Comparison of ENCODE assay signal across 30 cellular contexts in genomic region chr6:140784573-140784972, GRCh38.
A peak's percentile ranks its signal among the peaks of the same experiment; 100 is the strongest.
DNase-seq lines count a peak whose midpoint lies in the region; ATAC-seq, FAIRE-seq and TF ChIP-seq lines count a peak whose summit lies in the region.
"Had no signal": no experiment of that assay in that cellular context is flagged by ENCODE, and none has a peak within 500 bp of the region (broad histone marks: within the 10 kb centered on the region; RNA-seq: fewer than 3 reads in every experiment).

No MANE protein-coding gene starts in this region.

- H3K4me1 ChIP-seq in ACC112 (ENCODE audit: control insufficient read depth, insufficient read depth, low read length, unreplicated experiment) (peaks cover 16% of the 10 kb centered on the region), endothelial cell of umbilical vein (ENCODE audit: control insufficient read depth, extremely low read depth, insufficient read depth, low read length) (no peaks in the 10 kb centered on the region)
- H3K4me1 ChIP-seq: BLaER1, gastroesophageal sphincter, lower lobe of right lung, spleen had no signal

- ATAC-seq in HG03039 (IDR thresholded peaks at IDR 0.05; ENCODE audit: unreplicated experiment): no peak
- ATAC-seq: activated T-cell treated with anti-CD3 and anti-CD28 coated beads, Interleukin-2, amount 50 U/mL, for 4 hours; gastroesophageal sphincter; lower lobe of right lung; stimulated activated naive CD8-positive, alpha-beta T cell treated with anti-CD3 and anti-CD28 coated beads, Interleukin-15, Interleukin-2, amounts not matched to agents 100 U/mL and 50 U/mL, for 24 hours had no signal

- no peak overlapping the region for H3K4me2 ChIP-seq in endothelial cell of umbilical vein (ENCODE audit: insufficient read depth, low read length)
- H3K4me2 ChIP-seq: BLaER1 had no signal

- TF ChIP-seq POLR2A in endothelial cell of umbilical vein (IDR thresholded peaks at IDR 0.05; ENCODE audit: low read depth, low read length): no peak

- no peaks in the 10 kb centered on the region for H3K27me3 ChIP-seq in ACC112 (ENCODE audit: insufficient read depth, low read length)
- no peaks in the 10 kb centered on the region for H3K27me3 ChIP-seq in endothelial cell of umbilical vein (ENCODE audit: control insufficient read depth in 2 of 2, insufficient read depth in 2 of 2, low read length in 2 of 2)
- H3K27me3 ChIP-seq: BLaER1, dorsolateral prefrontal cortex, gastroesophageal sphincter, spleen, tibial artery had no signal

- FAIRE-seq in endothelial cell of umbilical vein (lab: Jason Lieb, UNC): no peak
- FAIRE-seq: A204.1, H54 had no signal

- H3K27me3 Mint-ChIP-seq in type B pancreatic cell: no peaks in the 10 kb centered on the region
- H3K27me3 Mint-ChIP-seq: activated naive CD4-positive, alpha-beta T cell treated with anti-CD3 and anti-CD28 coated beads, Interleukin-2, amount 10 ng/mL, durations not matched to agents 7 days and 5 days had no signal

- DNase-seq in M059J (ENCODE audit: low read depth): peak; percentile 55
- peak; percentile 61 for DNase-seq in endothelial cell of umbilical vein (ENCODE audit: low read depth, low spot score)
- DNase-seq in lung microvascular endothelial cell (ENCODE audit: low read depth in 2 of 2): peak; percentile 29 to 88
- DNase-seq in type B pancreatic cell (ENCODE audit: extremely low spot score, unreplicated experiment): no peak
- no peak for DNase-seq in NCI-H2196 (lab: John Stamatoyannopoulos, UW; ENCODE audit: unreplicated experiment)
- no peak for DNase-seq in GM19238 (ENCODE audit: insufficient read length, low spot score)
- DNase-seq: activated CD4-positive, alpha-beta T cell treated with anti-CD3 and anti-CD28 coated beads for 4 hours; activated naive CD4-positive, alpha-beta T cell treated with anti-CD3 and anti-CD28 coated beads, Interleukin-2, amount 10 ng/mL, durations not matched to agents 7 days and 5 days; activated T-cell treated with anti-CD3 and anti-CD28 coated beads, Interleukin-2, amount 50 U/mL, for 4 hours; amygdala; Calu3; dorsolateral prefrontal cortex; islet precursor cell; KBM-7; lower lobe of right lung; NCI-H1694; NCI-H2171; retina; SIG-M5; spleen; stimulated activated CD4-positive, alpha-beta T cell treated with anti-CD3 and anti-CD28 coated beads, Interleukin-4, amount 100 ng/mL, for 24 hours; stimulated activated naive CD8-positive, alpha-beta T cell treated with anti-CD3 and anti-CD28 coated beads, Interleukin-15, Interleukin-2, amounts not matched to agents 100 U/mL and 50 U/mL, for 24 hours; T-helper 1 cell; tibial artery had no signal

- no peaks in the 10 kb centered on the region for H3K9me3 Mint-ChIP-seq in type B pancreatic cell
- H3K9me3 Mint-ChIP-seq: activated naive CD4-positive, alpha-beta T cell treated with anti-CD3 and anti-CD28 coated beads, Interleukin-2, amount 10 ng/mL, durations not matched to agents 7 days and 5 days; activated T-cell treated with anti-CD3 and anti-CD28 coated beads, Interleukin-2, amount 50 U/mL, for 4 hours had no signal

- BruUV-seq in endothelial cell of umbilical vein (replicated peaks; lab: Mats Ljungman, UMichigan): no TSS peak

- POLR2A ChIA-PET in endothelial cell of umbilical vein (lab: Charles Lee): no interaction called here

- no peaks in the 10 kb centered on the region for H3K9me1 ChIP-seq in endothelial cell of umbilical vein (replicated peaks; ENCODE audit: control insufficient read depth, extremely low read depth, insufficient read depth, low read length)

- CTCF ChIA-PET in endothelial cell of umbilical vein (lab: Charles Lee): no interaction called here

- H3K9me3 ChIP-seq in endothelial cell of umbilical vein (replicated peaks; ENCODE audit: control insufficient read depth, insufficient read depth, low read length): no peaks in the 10 kb centered on the region
- H3K9me3 ChIP-seq: BLaER1, gastroesophageal sphincter, lower lobe of right lung, spleen, tibial artery had no signal

- H2AFZ ChIP-seq in ACC112 (ENCODE audit: low read length, unreplicated experiment): no peak overlapping the region
- no peak overlapping the region for H2AFZ ChIP-seq in endothelial cell of umbilical vein (ENCODE audit: low read depth, low read length)

- H3K27ac ChIP-seq in ACC112 (ENCODE audit: low read depth, low read length) (peak overlapping the region; percentile 64), endothelial cell of umbilical vein (ENCODE audit: insufficient read depth, low read depth, low read length) (no peak overlapping the region)
- H3K27ac ChIP-seq: BLaER1, dorsolateral prefrontal cortex, gastroesophageal sphincter, lower lobe of right lung, spleen, tibial artery had no signal

- H3K27ac Mint-ChIP-seq in type B pancreatic cell: no peak overlapping the region
- H3K27ac Mint-ChIP-seq: activated naive CD4-positive, alpha-beta T cell treated with anti-CD3 and anti-CD28 coated beads, Interleukin-2, amount 10 ng/mL, durations not matched to agents 7 days and 5 days had no signal

- H3K4me3 Mint-ChIP-seq in type B pancreatic cell: no peak overlapping the region
- H3K4me3 Mint-ChIP-seq: activated naive CD4-positive, alpha-beta T cell treated with anti-CD3 and anti-CD28 coated beads, Interleukin-2, amount 10 ng/mL, durations not matched to agents 7 days and 5 days; activated T-cell treated with anti-CD3 and anti-CD28 coated beads, Interleukin-2, amount 50 U/mL, for 4 hours had no signal

- H3K36me3 ChIP-seq in ACC112 (ENCODE audit: insufficient read depth, low read length) (no peaks in the 10 kb centered on the region), endothelial cell of umbilical vein (ENCODE audit: control insufficient read depth in 2 of 2, extremely low read depth in 1 of 2, insufficient read depth in 2 of 2, low read length in 2 of 2) (no peaks in the 10 kb centered on the region)
- H3K36me3 ChIP-seq: BLaER1, gastroesophageal sphincter, lower lobe of right lung, spleen, tibial artery had no signal

- H3K4me1 Mint-ChIP-seq in type B pancreatic cell (ENCODE audit: unreplicated experiment): peaks cover 4% of the 10 kb centered on the region
- H3K4me1 Mint-ChIP-seq: activated naive CD4-positive, alpha-beta T cell treated with anti-CD3 and anti-CD28 coated beads, Interleukin-2, amount 10 ng/mL, durations not matched to agents 7 days and 5 days had no signal

- no peaks in the 10 kb centered on the region for H4K20me1 ChIP-seq in endothelial cell of umbilical vein (replicated peaks; ENCODE audit: control insufficient read depth, extremely low read depth, insufficient read depth, low read length)
- H4K20me1 ChIP-seq: BLaER1 had no signal

- TF ChIP-seq CTCF in endothelial cell of umbilical vein (IDR thresholded peaks at IDR 0.05; ENCODE audit: extremely low read depth in 1 of 2, insufficient read depth in 1 of 2, low read depth in 1 of 2, low read length in 2 of 2): no peak
- TF ChIP-seq CTCF in type B pancreatic cell (conservative IDR thresholded peaks at IDR 0.05): no peak

- no peaks in the 10 kb centered on the region for H3K79me2 ChIP-seq in ACC112 (ENCODE audit: control insufficient read depth, insufficient read depth, low read length, unreplicated experiment)
- H3K79me2 ChIP-seq in endothelial cell of umbilical vein (ENCODE audit: control insufficient read depth, insufficient read depth, low read length): no peaks in the 10 kb centered on the region

- dilution Hi-C loops in endothelial cell of umbilical vein (cut with MboI; ENCODE audit: extremely low pct_ligation_motif_present, low sequenced_read_pairs): no loop called here

- H3K4me3 ChIP-seq in ACC112 (ENCODE audit: low read depth, low read length) (no peak overlapping the region), endothelial cell of umbilical vein (replicated peaks in 1 of 3; ENCODE audit: insufficient read depth in 1 of 3, low read depth in 1 of 3, low read length in 3 of 3) (no peak overlapping the region)
- H3K4me3 ChIP-seq: BLaER1, dorsolateral prefrontal cortex, gastroesophageal sphincter, lower lobe of right lung, spleen, tibial artery had no signal

- no peak overlapping the region for H3K9ac ChIP-seq in endothelial cell of umbilical vein (replicated peaks; ENCODE audit: extremely low read depth, insufficient read depth, low read length)
- H3K9ac ChIP-seq: BLaER1 had no signal

- intact Hi-C loops in endothelial cell of umbilical vein (cut with micrococcal nuclease): no loop called here

- H3K36me3 Mint-ChIP-seq in type B pancreatic cell: no peaks in the 10 kb centered on the region
- H3K36me3 Mint-ChIP-seq: activated naive CD4-positive, alpha-beta T cell treated with anti-CD3 and anti-CD28 coated beads, Interleukin-2, amount 10 ng/mL, durations not matched to agents 7 days and 5 days had no signal

TF ChIP-seq in endothelial cell of umbilical vein, 7 proteins besides CTCF, POLR2A, EP300 and RAD21:
- TF ChIP-seq JUN (IDR thresholded peaks at IDR 0.05; ENCODE audit: borderline replicate concordance, insufficient read depth, insufficient read length, low read depth) (no peak), MYC (IDR thresholded peaks at IDR 0.05; ENCODE audit: low read depth, low read length) (no peak), FOS (IDR thresholded peaks at IDR 0.05; ENCODE audit: borderline replicate concordance, insufficient read depth, low read length) (no peak), EZH2 (IDR thresholded peaks at IDR 0.05; ENCODE audit: borderline replicate concordance, low read depth, low read length, severe bottlenecking) (no peak), GATA2 (IDR thresholded peaks at IDR 0.05; ENCODE audit: insufficient read depth, insufficient read length, low read depth, low read length) (no peak), MAX (IDR thresholded peaks at IDR 0.05; ENCODE audit: insufficient read depth, insufficient read length) (no peak), POLR2AphosphoS5 (IDR thresholded peaks at IDR 0.05; ENCODE audit: insufficient read depth, low read depth, low read length) (no peak)

Comparison
In these comparisons a context has a peak if more than half of its experiments do, and no peak if none do; other contexts are left out.
1. DNase-seq: peak in M059J (single experiment), endothelial cell of umbilical vein (single experiment) and lung microvascular endothelial cell (2 of 2); none in type B pancreatic cell (single experiment), NCI-H2196 (single experiment) and GM19238 (single experiment).